ENCODE assay signal across 10 cellular contexts in genomic region chr7:149625947-149626392, GRCh38.
DNase-seq lines count a peak whose midpoint lies in the region; ATAC-seq, FAIRE-seq and TF ChIP-seq lines count a peak whose summit lies in the region.
"Had no signal": no experiment of that assay in that cellular context is flagged by ENCODE, and none has a peak within 500 bp of the region (broad histone marks: within the 10 kb centered on the region; RNA-seq: fewer than 3 reads in every experiment).

No MANE protein-coding gene starts in this region.

- H3K9me3 ChIP-seq in CD8-positive, alpha-beta memory T cell (ENCODE audit: low read length) = no peaks in the 10 kb centered on the region
- no peaks in the 10 kb centered on the region for H3K9me3 ChIP-seq in small intestine (ENCODE audit: control insufficient read depth, low read depth)
- H3K9me3 ChIP-seq: esophagus squamous epithelium, MG63 had no signal

- peaks cover 0 to 13% (median under 1%) of the 10 kb centered on the region in 3 donors for H3K36me3 Mint-ChIP-seq in CD8-positive, alpha-beta memory T cell
- H3K36me3 Mint-ChIP-seq in HFFc6 (ENCODE audit: low read depth) = peaks cover 6% of the 10 kb centered on the region; the same call in 1 of the 2 replicates
- peaks cover 19% of the 10 kb centered on the region for H3K36me3 Mint-ChIP-seq in central memory CD8-positive, alpha-beta T cell (ENCODE audit: insufficient read depth)
- no peaks in the 10 kb centered on the region for H3K36me3 Mint-ChIP-seq in osteocyte (ENCODE audit: unreplicated experiment)

- WGBS in small intestine, 3 donors = 33 to 56% (median 40%) methylated on average over 7 of the region's 7 CpGs

- H3K4me1 Mint-ChIP-seq in CD8-positive, alpha-beta memory T cell = peaks cover 33 to 39% (median 38%) of the 10 kb centered on the region in 3 donors
- H3K4me1 Mint-ChIP-seq in HFFc6 (ENCODE audit: low read depth) (peaks cover 34% of the 10 kb centered on the region), osteocyte (ENCODE audit: unreplicated experiment) (peaks cover 24% of the 10 kb centered on the region)
- H3K4me1 Mint-ChIP-seq in central memory CD8-positive, alpha-beta T cell = peaks cover 38% of the 10 kb centered on the region

- CTCF ChIA-PET in CD8-positive, alpha-beta memory T cell (lab: Charles Lee) = interaction anchor here (0.7 to 2.7 kb wide), 9 partner anchors 10 to 1969 kb away, joined by 3 to 9 read pairs (median 4); no protein-coding TSS in a partner anchor

- H3K27me3 Mint-ChIP-seq in CD8-positive, alpha-beta memory T cell = peaks cover 0 to 9% of the 10 kb centered on the region in 2 donors
- peaks cover 8% of the 10 kb centered on the region; the same call in 1 of the 2 replicates for H3K27me3 Mint-ChIP-seq in HFFc6 (ENCODE audit: insufficient read depth)
- peaks cover 21% of the 10 kb centered on the region for H3K27me3 Mint-ChIP-seq in central memory CD8-positive, alpha-beta T cell
- peaks cover 8% of the 10 kb centered on the region for H3K27me3 Mint-ChIP-seq in osteocyte (ENCODE audit: unreplicated experiment)

- H3K9me3 Mint-ChIP-seq in CD8-positive, alpha-beta memory T cell = no peaks in the 10 kb centered on the region
- H3K9me3 Mint-ChIP-seq in HFFc6 (no peaks in the 10 kb centered on the region), osteocyte (ENCODE audit: unreplicated experiment) (no peaks in the 10 kb centered on the region)
- H3K9me3 Mint-ChIP-seq in central memory CD8-positive, alpha-beta T cell = no peaks in the 10 kb centered on the region

- H3K4me3 ChIP-seq in CD8-positive, alpha-beta memory T cell (ENCODE audit: low read length) = no peak overlapping the region
- no peak overlapping the region for H3K4me3 ChIP-seq in small intestine (ENCODE audit: low read depth in 1 of 2, low read length in 2 of 2)

- H3K36me3 ChIP-seq in CD8-positive, alpha-beta memory T cell (ENCODE audit: insufficient read depth, low read length) = peaks cover 3% of the 10 kb centered on the region
- H3K36me3 ChIP-seq in small intestine (ENCODE audit: control insufficient read depth in 2 of 2, insufficient read depth in 2 of 2, low read length in 2 of 2) = peaks cover under 1 to 2% of the 10 kb centered on the region in 2 donors
- H3K36me3 ChIP-seq: MG63 had no signal

- POLR2A ChIA-PET in CD8-positive, alpha-beta memory T cell (lab: Charles Lee) = no interaction called here

- peak overlapping the region; percentile 3 to 91 (median 66) for H3K4me3 Mint-ChIP-seq in CD8-positive, alpha-beta memory T cell
- H3K4me3 Mint-ChIP-seq in HFFc6 (peak overlapping the region; percentile 85), osteocyte (ENCODE audit: unreplicated experiment) (peak overlapping the region; percentile 81)
- peak overlapping the region; percentile 31 for H3K4me3 Mint-ChIP-seq in central memory CD8-positive, alpha-beta T cell

- H3K27ac ChIP-seq in CD8-positive, alpha-beta memory T cell (ENCODE audit: low read depth, low read length) = no peak overlapping the region
- H3K27ac ChIP-seq in small intestine (ENCODE audit: low read depth in 1 of 2, low read length in 1 of 2) = no peak overlapping the region
- H3K27ac ChIP-seq: esophagus squamous epithelium had no signal

- peaks cover 32% of the 10 kb centered on the region for H3K4me1 ChIP-seq in CD8-positive, alpha-beta memory T cell (ENCODE audit: insufficient read depth, low read length)
- peaks cover 4 to 7% of the 10 kb centered on the region in 2 donors for H3K4me1 ChIP-seq in small intestine (ENCODE audit: control insufficient read depth in 2 of 2, insufficient read depth in 1 of 2, low read depth in 1 of 2, low read length in 1 of 2)

- no peak for FAIRE-seq in small intestine (lab: Jason Lieb, UNC)

- peak overlapping the region in 1 of 8 donors; percentile 58 for H3K27ac Mint-ChIP-seq in CD8-positive, alpha-beta memory T cell
- peak overlapping the region; percentile 78; the same call in 1 of the 2 replicates for H3K27ac Mint-ChIP-seq in HFFc6
- no peak overlapping the region for H3K27ac Mint-ChIP-seq in central memory CD8-positive, alpha-beta T cell (ENCODE audit: low read depth)
- no peak overlapping the region for H3K27ac Mint-ChIP-seq in osteocyte (ENCODE audit: unreplicated experiment)

- no peaks in the 10 kb centered on the region for H3K27me3 ChIP-seq in CD8-positive, alpha-beta memory T cell (ENCODE audit: insufficient read depth, low read length, poor library complexity, severe bottlenecking)
- peaks cover 0 to 6% of the 10 kb centered on the region in 2 donors for H3K27me3 ChIP-seq in small intestine (ENCODE audit: control insufficient read depth in 2 of 2, insufficient read depth in 2 of 2, low read length in 2 of 2)
- H3K27me3 ChIP-seq: esophagus squamous epithelium had no signal

- TF ChIP-seq CTCF in HFFc6 (IDR thresholded peaks at IDR 0.05) (no peak), osteocyte (IDR thresholded peaks at IDR 0.05) (no peak)

- DNase-seq in CD8-positive, alpha-beta memory T cell = no peak
- DNase-seq in HFFc6 = no peak
- no peak for DNase-seq in central memory CD8-positive, alpha-beta T cell (ENCODE audit: low spot score in 2 of 2)
- DNase-seq in osteocyte (ENCODE audit: extremely low spot score, unreplicated experiment) = no peak
- no peak for DNase-seq in A172 (ENCODE audit: low spot score)
- no peak for DNase-seq in small intestine
- DNase-seq in H4 (ENCODE audit: low spot score) = no peak
- no peak for DNase-seq in RPMI8226
- DNase-seq: esophagus squamous epithelium had no signal

- ATAC-seq in central memory CD8-positive, alpha-beta T cell (replicated peaks; ENCODE audit: extremely low read depth, poor library complexity, severe bottlenecking) = no peak

Comparison
In these comparisons a context has a peak if more than half of its experiments do, and no peak if none do; other contexts are left out.
1. H3K4me3 Mint-ChIP-seq: peak in every context shown above with its lines; median percentile 85 in HFFc6; 81 in osteocyte; 66 in CD8-positive, alpha-beta memory T cell; 31 in central memory CD8-positive, alpha-beta T cell.